Comparison of ENCODE assay signal across 15 cellular contexts in the genomic region with DNA sequence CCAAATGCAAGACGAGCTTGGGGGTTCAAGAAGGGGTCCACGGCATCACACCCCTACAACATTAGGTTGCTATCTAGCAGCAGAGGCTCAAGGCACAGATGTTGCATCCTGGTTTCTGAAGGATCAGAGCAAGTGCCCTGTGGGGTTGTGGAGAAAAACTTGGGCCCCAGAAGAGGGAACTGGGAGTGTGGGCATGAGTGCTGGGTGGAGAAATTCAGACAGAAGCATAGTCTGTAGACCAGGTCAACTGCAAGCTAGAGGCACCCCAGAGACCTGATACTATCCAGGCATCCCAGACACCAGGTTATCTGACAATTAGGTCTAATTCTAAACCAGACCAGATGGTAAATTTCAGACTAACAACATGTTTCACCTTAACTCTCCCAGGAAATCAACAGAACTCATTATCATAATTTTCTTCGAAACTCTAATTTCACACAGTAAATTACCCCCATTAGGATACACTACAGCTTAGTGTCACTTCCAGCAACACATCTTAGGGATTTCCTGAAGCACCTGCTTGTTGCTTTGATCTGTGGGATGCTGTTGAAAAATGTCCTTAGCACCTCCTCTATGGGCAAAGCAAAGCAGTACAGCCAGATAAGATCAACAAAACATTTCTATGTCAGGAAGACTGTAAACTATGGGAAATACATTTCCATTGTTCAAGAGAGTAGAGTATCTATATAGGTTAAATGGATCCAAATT.
DNase-seq lines count a peak whose midpoint lies in the region; ATAC-seq and TF ChIP-seq lines count a peak whose summit lies in the region.
"Had no signal": no experiment of that assay in that cellular context is flagged by ENCODE, and none has a peak within 500 bp of the region (broad histone marks: within the 10 kb centered on the region; RNA-seq: fewer than 3 reads in every experiment).

No MANE protein-coding gene starts in this region.

- no peak for TF ChIP-seq EP300 in upper lobe of left lung (IDR thresholded peaks at IDR 0.05)

- no peak overlapping the region for H3K9ac ChIP-seq in endocrine pancreas (ENCODE audit: control insufficient read depth, insufficient read depth, low read length)

- H3K36me3 ChIP-seq in left ventricle myocardium inferior (no peaks in the 10 kb centered on the region), endocrine pancreas (ENCODE audit: control insufficient read depth, insufficient read depth, low read length) (no peaks in the 10 kb centered on the region), upper lobe of left lung (no peaks in the 10 kb centered on the region)
- H3K36me3 ChIP-seq: ascending aorta had no signal

- no peak for DNase-seq in left ventricle myocardium inferior
- no peak for DNase-seq in left ventricle myocardium superior
- peak; percentile 93 for DNase-seq in SK-N-DZ (ENCODE audit: low spot score)
- DNase-seq in upper lobe of left lung: no peak
- no peak for DNase-seq in superior temporal gyrus (ENCODE audit: extremely low spot score)
- DNase-seq: AML-193; head of caudate nucleus; NCI-H1092 treated with DMSO at 0.1 percent for 48 hours; NCI-H510A; stimulated activated CD4-positive, alpha-beta T cell treated with anti-CD3 and anti-CD28 coated beads, Interleukin-12 subunit alpha, Interleukin-12 subunit beta, amount 100 ng/mL, for 4 hours; SW 1271 had no signal

- intact Hi-C loops in left ventricle myocardium inferior (cut with micrococcal nuclease): loop anchor here (10.0 kb wide), 1 partner anchor 179 kb away; the partner anchor contains the start of gene VAV3
- intact Hi-C loops in left ventricle myocardium superior (cut with micrococcal nuclease): no loop called here

- H3K27me3 ChIP-seq in left ventricle myocardium inferior (ENCODE audit: low read depth) (no peaks in the 10 kb centered on the region), endocrine pancreas (ENCODE audit: control insufficient read depth, insufficient read depth, low read length) (no peaks in the 10 kb centered on the region), upper lobe of left lung (no peaks in the 10 kb centered on the region)
- H3K27me3 ChIP-seq: ascending aorta had no signal

- 65 to 87% methylated on average over 1 to 3 of the region's 3 CpGs for WGBS in upper lobe of left lung, 2 donors

- peaks cover 36% of the 10 kb centered on the region for H3K4me1 ChIP-seq in left ventricle myocardium inferior
- peaks cover 13% of the 10 kb centered on the region for H3K4me1 ChIP-seq in endocrine pancreas (ENCODE audit: control insufficient read depth, insufficient read depth, low read length)
- H3K4me1 ChIP-seq in upper lobe of left lung: peaks cover 18 to 33% (median 26%) of the 10 kb centered on the region in 4 donors
- H3K4me1 ChIP-seq: ascending aorta had no signal

- no peak for ATAC-seq in left ventricle myocardium superior
- peak in 1 of 2 donors; percentile 35 for ATAC-seq in upper lobe of left lung (ENCODE audit: low FRiP score in 2 of 2)
- no peak for ATAC-seq in GM19455 (IDR thresholded peaks at IDR 0.05; ENCODE audit: unreplicated experiment)
- no peak for ATAC-seq in HG02970 (IDR thresholded peaks at IDR 0.05; ENCODE audit: low FRiP score, unreplicated experiment)

- H3K9me3 ChIP-seq in left ventricle myocardium inferior (replicated peaks): no peaks in the 10 kb centered on the region
- no peaks in the 10 kb centered on the region for H3K9me3 ChIP-seq in endocrine pancreas (ENCODE audit: control insufficient read depth, low read length)
- H3K9me3 ChIP-seq in upper lobe of left lung: no peaks in the 10 kb centered on the region
- H3K9me3 ChIP-seq: ascending aorta had no signal

- H3K27ac ChIP-seq in left ventricle myocardium inferior (replicated peaks) (peak overlapping the region; percentile 29), upper lobe of left lung (peak overlapping the region; percentile 6 to 36 (median 29))
- H3K27ac ChIP-seq: ascending aorta had no signal

- TF ChIP-seq CTCF in left ventricle myocardium inferior (IDR thresholded peaks at IDR 0.05; ENCODE audit: borderline replicate concordance) (no peak), upper lobe of left lung (IDR thresholded peaks at IDR 0.05) (no peak)

- no peak for TF ChIP-seq POLR2A in upper lobe of left lung (IDR thresholded peaks at IDR 0.05)

- H3K4me3 ChIP-seq in left ventricle myocardium inferior (no peak overlapping the region), endocrine pancreas (ENCODE audit: control insufficient read depth, insufficient read depth, low read length) (peak overlapping the region; percentile 38), upper lobe of left lung (no peak overlapping the region)
- H3K4me3 ChIP-seq: ascending aorta had no signal
